Comparison of ENCODE assay signal across 20 cellular contexts in genomic region chr16:88968589-88969280, GRCh38. TPM values are rescaled to one million over a fixed set of nuclear protein-coding genes. Genes with fewer than 3 reads are reported as not detected.
DNase-seq lines count a peak whose midpoint lies in the region; ATAC-seq and TF ChIP-seq lines count a peak whose summit lies in the region.
"Had no signal": no experiment of that assay in that cellular context is flagged by ENCODE, and none has a peak within 500 bp of the region (broad histone marks: within the 10 kb centered on the region; RNA-seq: fewer than 3 reads in every experiment).

No MANE protein-coding gene starts in this region.

- H4K20me1 ChIP-seq in MM.1S (ENCODE audit: insufficient read depth, low read length): no peaks in the 10 kb centered on the region

- H3K27ac ChIP-seq in MM.1S (ENCODE audit: low read length) (peak overlapping the region; percentile 93), lower lobe of right lung (no peak overlapping the region)
- H3K27ac ChIP-seq: brain microvascular endothelial cell, dorsolateral prefrontal cortex, esophagus muscularis mucosa, heart right ventricle, thyroid gland had no signal

- H3K4me1 ChIP-seq in MM.1S (ENCODE audit: low read length) (peaks cover 30% of the 10 kb centered on the region), lower lobe of right lung (peaks cover 32% of the 10 kb centered on the region)
- H3K4me1 ChIP-seq: thyroid gland had no signal

- H3K9ac ChIP-seq in MM.1S (ENCODE audit: low read length): peak overlapping the region; percentile 67

- peaks cover 21% of the 10 kb centered on the region for H3F3A ChIP-seq in MM.1S (ENCODE audit: insufficient read depth, low read length)

- TF ChIP-seq CTCF in GM12875 (IDR thresholded peaks at IDR 0.05; ENCODE audit: borderline replicate concordance, insufficient read depth, low read depth, low read length): no peak
- TF ChIP-seq CTCF in GM20000 (IDR thresholded peaks at IDR 0.05; ENCODE audit: extremely low read depth, missing control alignments): no peak
- no peak for TF ChIP-seq CTCF in MM.1S (IDR thresholded peaks at IDR 0.05; ENCODE audit: low read length)
- TF ChIP-seq CTCF in lower lobe of right lung (IDR thresholded peaks at IDR 0.05): no peak

- no peaks in the 10 kb centered on the region for H3K9me2 ChIP-seq in MM.1S (replicated peaks; ENCODE audit: insufficient read depth, low read length)

- H3K9me3 ChIP-seq in MM.1S (replicated peaks; ENCODE audit: insufficient read depth, low read length) (no peaks in the 10 kb centered on the region), lower lobe of right lung (no peaks in the 10 kb centered on the region)
- H3K9me3 ChIP-seq: esophagus muscularis mucosa, heart right ventricle, thyroid gland had no signal

- intact Hi-C loops in lower lobe of right lung (cut with DNase I): no loop called here

- no peaks in the 10 kb centered on the region for H3K27me3 ChIP-seq in MM.1S (replicated peaks; ENCODE audit: insufficient read depth, low read length)
- peaks cover 22% of the 10 kb centered on the region for H3K27me3 ChIP-seq in lower lobe of right lung (ENCODE audit: low read depth)
- H3K27me3 ChIP-seq: thyroid gland had no signal

- no peaks in the 10 kb centered on the region for H3K36me3 ChIP-seq in MM.1S (replicated peaks; ENCODE audit: insufficient read depth, low read length)
- no peaks in the 10 kb centered on the region for H3K36me3 ChIP-seq in lower lobe of right lung
- H3K36me3 ChIP-seq: brain microvascular endothelial cell, esophagus muscularis mucosa, heart right ventricle, thyroid gland had no signal

- peak overlapping the region; percentile 87 for H3K4me2 ChIP-seq in MM.1S (ENCODE audit: low read depth, low read length)

- no peak overlapping the region for H2AFZ ChIP-seq in MM.1S (ENCODE audit: low read length)

- ATAC-seq in lower lobe of right lung: no peak
- no peak for ATAC-seq in HG03520 (IDR thresholded peaks at IDR 0.05; ENCODE audit: unreplicated experiment)

- H3K4me3 ChIP-seq in GM12875 (ENCODE audit: low read depth, low read length) (peak overlapping the region; percentile 33), MM.1S (ENCODE audit: low read length) (peak overlapping the region; percentile 39), lower lobe of right lung (no peak overlapping the region)
- H3K4me3 ChIP-seq: dorsolateral prefrontal cortex, esophagus muscularis mucosa, thyroid gland had no signal

- H3K79me2 ChIP-seq in MM.1S (ENCODE audit: low read length): peaks cover 79% of the 10 kb centered on the region

- DNase-seq in GM20000 (ENCODE audit: low spot score): peak; percentile 59
- DNase-seq in MM.1S: peak; percentile 18
- DNase-seq in lower lobe of right lung: peak; percentile 34
- no peak for DNase-seq in activated CD8-positive, alpha-beta memory T cell treated with anti-CD3 and anti-CD28 coated beads, Interleukin-2, amount 50 U/mL, for 4 hours
- no peak for DNase-seq in iPS-NIHi11 (ENCODE audit: low spot score)
- no peak for DNase-seq in activated CD8-positive, alpha-beta memory T cell treated with anti-CD3 and anti-CD28 coated beads for 24 hours
- DNase-seq: activated CD4-positive, alpha-beta T cell treated with anti-CD3 and anti-CD28 coated beads for 48 hours; activated T-cell treated with anti-CD3 and anti-CD28 coated beads for 4 hours; brain microvascular endothelial cell; dorsolateral prefrontal cortex; kidney; midbrain; MV-4-11; NCI-H82; stimulated activated CD4-positive, alpha-beta T cell treated with anti-CD3 and anti-CD28 coated beads, Interleukin-4, amount 100 ng/mL, for 4 hours had no signal

RNA-seq across cellular contexts. Expression of gene CBFA2T3, which starts 8.3 kb away (rescaled TPM):
- total RNA-seq in lower lobe of right lung: 14.3 TPM

Comparison
In these comparisons a context has a peak if more than half of its experiments do, and no peak if none do; other contexts are left out.
1. DNase-seq: peak in GM20000 (single experiment), MM.1S (single experiment) and lower lobe of right lung (single experiment); none in activated CD8-positive, alpha-beta memory T cell treated with anti-CD3 and anti-CD28 coated beads, Interleukin-2, amount 50 U/mL, for 4 hours (single experiment), iPS-NIHi11 (single experiment) and activated CD8-positive, alpha-beta memory T cell treated with anti-CD3 and anti-CD28 coated beads for 24 hours (single experiment).